Comparison of ENCODE assay signal across 1 cellular context in genomic region chr2:96407919-96408550, GRCh38.
TF ChIP-seq lines count a peak whose summit lies in the region.

No MANE protein-coding gene starts in this region.

TF ChIP-seq in K562, 482 proteins besides CTCF, POLR2A, EP300 and RAD21 (continued from another document):
- TF ChIP-seq, protein P1, sequence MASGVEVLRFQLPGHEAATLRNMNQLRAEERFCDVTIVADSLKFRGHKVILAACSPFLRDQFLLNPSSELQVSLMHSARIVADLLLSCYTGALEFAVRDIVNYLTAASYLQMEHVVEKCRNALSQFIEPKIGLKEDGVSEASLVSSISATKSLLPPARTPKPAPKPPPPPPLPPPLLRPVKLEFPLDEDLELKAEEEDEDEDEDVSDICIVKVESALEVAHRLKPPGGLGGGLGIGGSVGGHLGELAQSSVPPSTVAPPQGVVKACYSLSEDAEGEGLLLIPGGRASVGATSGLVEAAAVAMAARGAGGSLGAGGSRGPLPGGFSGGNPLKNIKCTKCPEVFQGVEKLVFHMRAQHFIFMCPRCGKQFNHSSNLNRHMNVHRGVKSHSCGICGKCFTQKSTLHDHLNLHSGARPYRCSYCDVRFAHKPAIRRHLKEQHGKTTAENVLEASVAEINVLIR (CRISPR knock-in tag; IDR thresholded peaks at IDR 0.05), result no peak
- no peak for TF ChIP-seq ZNF197 (CRISPR knock-in tag; IDR thresholded peaks at IDR 0.05; ENCODE audit: low read depth)
- TF ChIP-seq, protein P2, sequence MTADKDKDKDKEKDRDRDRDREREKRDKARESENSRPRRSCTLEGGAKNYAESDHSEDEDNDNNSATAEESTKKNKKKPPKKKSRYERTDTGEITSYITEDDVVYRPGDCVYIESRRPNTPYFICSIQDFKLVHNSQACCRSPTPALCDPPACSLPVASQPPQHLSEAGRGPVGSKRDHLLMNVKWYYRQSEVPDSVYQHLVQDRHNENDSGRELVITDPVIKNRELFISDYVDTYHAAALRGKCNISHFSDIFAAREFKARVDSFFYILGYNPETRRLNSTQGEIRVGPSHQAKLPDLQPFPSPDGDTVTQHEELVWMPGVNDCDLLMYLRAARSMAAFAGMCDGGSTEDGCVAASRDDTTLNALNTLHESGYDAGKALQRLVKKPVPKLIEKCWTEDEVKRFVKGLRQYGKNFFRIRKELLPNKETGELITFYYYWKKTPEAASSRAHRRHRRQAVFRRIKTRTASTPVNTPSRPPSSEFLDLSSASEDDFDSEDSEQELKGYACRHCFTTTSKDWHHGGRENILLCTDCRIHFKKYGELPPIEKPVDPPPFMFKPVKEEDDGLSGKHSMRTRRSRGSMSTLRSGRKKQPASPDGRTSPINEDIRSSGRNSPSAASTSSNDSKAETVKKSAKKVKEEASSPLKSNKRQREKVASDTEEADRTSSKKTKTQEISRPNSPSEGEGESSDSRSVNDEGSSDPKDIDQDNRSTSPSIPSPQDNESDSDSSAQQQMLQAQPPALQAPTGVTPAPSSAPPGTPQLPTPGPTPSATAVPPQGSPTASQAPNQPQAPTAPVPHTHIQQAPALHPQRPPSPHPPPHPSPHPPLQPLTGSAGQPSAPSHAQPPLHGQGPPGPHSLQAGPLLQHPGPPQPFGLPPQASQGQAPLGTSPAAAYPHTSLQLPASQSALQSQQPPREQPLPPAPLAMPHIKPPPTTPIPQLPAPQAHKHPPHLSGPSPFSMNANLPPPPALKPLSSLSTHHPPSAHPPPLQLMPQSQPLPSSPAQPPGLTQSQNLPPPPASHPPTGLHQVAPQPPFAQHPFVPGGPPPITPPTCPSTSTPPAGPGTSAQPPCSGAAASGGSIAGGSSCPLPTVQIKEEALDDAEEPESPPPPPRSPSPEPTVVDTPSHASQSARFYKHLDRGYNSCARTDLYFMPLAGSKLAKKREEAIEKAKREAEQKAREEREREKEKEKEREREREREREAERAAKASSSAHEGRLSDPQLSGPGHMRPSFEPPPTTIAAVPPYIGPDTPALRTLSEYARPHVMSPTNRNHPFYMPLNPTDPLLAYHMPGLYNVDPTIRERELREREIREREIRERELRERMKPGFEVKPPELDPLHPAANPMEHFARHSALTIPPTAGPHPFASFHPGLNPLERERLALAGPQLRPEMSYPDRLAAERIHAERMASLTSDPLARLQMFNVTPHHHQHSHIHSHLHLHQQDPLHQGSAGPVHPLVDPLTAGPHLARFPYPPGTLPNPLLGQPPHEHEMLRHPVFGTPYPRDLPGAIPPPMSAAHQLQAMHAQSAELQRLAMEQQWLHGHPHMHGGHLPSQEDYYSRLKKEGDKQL (CRISPR knock-in tag; IDR thresholded peaks at IDR 0.05; ENCODE audit: borderline replicate concordance), result no peak
- TF ChIP-seq MXI1 (IDR thresholded peaks at IDR 0.05; ENCODE audit: low read depth, low read length), result no peak
TF ChIP-seq in K562: peak in this region for 1.
